In genomic region chr17:40431231-40431602, GRCh38 we compare ENCODE assay signal across 25 cellular contexts. TPM values are rescaled to one million over a fixed set of nuclear protein-coding genes. Genes with fewer than 3 reads are reported as not detected.
A peak's percentile ranks its signal among the peaks of the same experiment; 100 is the strongest.
DNase-seq lines count a peak whose midpoint lies in the region; ATAC-seq and TF ChIP-seq lines count a peak whose summit lies in the region.
"Had no signal": no experiment of that assay in that cellular context is flagged by ENCODE, and none has a peak within 500 bp of the region (broad histone marks: within the 10 kb centered on the region; RNA-seq: fewer than 3 reads in every experiment).

No MANE protein-coding gene starts in this region.

- H3K27ac ChIP-seq in neuronal stem cell (replicated peaks; ENCODE audit: low read length) (no peak overlapping the region), upper lobe of right lung (no peak overlapping the region)
- H3K27ac ChIP-seq: 22Rv1; BLaER1 treated with 17β-estradiol and CSF1 and Interleukin-3, amounts not matched to agents 10 nM and 100 nM; GM23248 had no signal

- H3K9ac ChIP-seq in neuronal stem cell (ENCODE audit: low read depth, low read length, poor library complexity) = peak overlapping the region; percentile 2
- H3K9ac ChIP-seq: BLaER1 treated with 17β-estradiol and CSF1 and Interleukin-3, amounts not matched to agents 10 nM and 100 nM; GM23248 had no signal

- H3K4me3 ChIP-seq in neuronal stem cell (ENCODE audit: low read length in 2 of 2) (no peak overlapping the region), upper lobe of right lung (no peak overlapping the region)
- H3K4me3 ChIP-seq: BLaER1 treated with 17β-estradiol and CSF1 and Interleukin-3, amounts not matched to agents 10 nM and 100 nM; GM23248 had no signal

- no peak overlapping the region for H3K4ac ChIP-seq in neuronal stem cell (ENCODE audit: low read length)

- ATAC-seq in activated CD4-positive, CD25-positive, alpha-beta regulatory T cell treated with anti-CD3 and anti-CD28 coated beads, Interleukin-2, amount 50 U/mL, for 24 hours = no peak
- ATAC-seq in upper lobe of right lung = no peak

- H3K36me3 ChIP-seq in neuronal stem cell (replicated peaks in 1 of 2; ENCODE audit: control insufficient read depth in 2 of 2, insufficient read depth in 2 of 2, low read length in 2 of 2) = no peaks in the 10 kb centered on the region
- no peaks in the 10 kb centered on the region for H3K36me3 ChIP-seq in upper lobe of right lung
- H3K36me3 ChIP-seq: BLaER1 treated with 17β-estradiol and CSF1 and Interleukin-3, amounts not matched to agents 10 nM and 100 nM had no signal

- 100% methylated on average over 1 of the region's 3 CpGs for WGBS in neuronal stem cell (ENCODE audit: extremely low coverage in 2 of 2, insufficient read length in 2 of 2, insufficient replicate concordance in 1 of 2), 2 donors

- peaks cover 0 to 3% of the 10 kb centered on the region in 2 donors for H3K4me1 ChIP-seq in neuronal stem cell (ENCODE audit: control insufficient read depth in 2 of 2, insufficient read depth in 1 of 2, low read depth in 1 of 2, low read length in 2 of 2)
- H3K4me1 ChIP-seq in upper lobe of right lung = no peaks in the 10 kb centered on the region

- no peak overlapping the region for H3K14ac ChIP-seq in neuronal stem cell (ENCODE audit: low read length)

- no peak overlapping the region for H2AFZ ChIP-seq in neuronal stem cell (ENCODE audit: low read length)
- H2AFZ ChIP-seq: GM23248 had no signal

- no peak overlapping the region for H3K4me2 ChIP-seq in neuronal stem cell (ENCODE audit: insufficient read depth, low read length, poor library complexity, severe bottlenecking)
- H3K4me2 ChIP-seq: BLaER1 treated with 17β-estradiol and CSF1 and Interleukin-3, amounts not matched to agents 10 nM and 100 nM had no signal

- H3K18ac ChIP-seq in neuronal stem cell (ENCODE audit: low read length) = no peak overlapping the region

- no peak overlapping the region for H2BK12ac ChIP-seq in neuronal stem cell (ENCODE audit: low read length)

- no peak overlapping the region for H2BK120ac ChIP-seq in neuronal stem cell (ENCODE audit: low read depth, low read length)

- H3K79me1 ChIP-seq in neuronal stem cell (ENCODE audit: low read depth, low read length) = no peaks in the 10 kb centered on the region

- no peak overlapping the region for H3K23ac ChIP-seq in neuronal stem cell (ENCODE audit: low read depth, low read length, poor library complexity)

- intact Hi-C loops in upper lobe of right lung (cut with DNase I) = no loop called here

- H2AK5ac ChIP-seq in neuronal stem cell (ENCODE audit: low read depth, low read length) = no peak overlapping the region

- no peak for TF ChIP-seq CTCF in upper lobe of right lung (IDR thresholded peaks at IDR 0.05)

- no peak overlapping the region for H4K91ac ChIP-seq in neuronal stem cell (ENCODE audit: low read depth, low read length, poor library complexity)

- peak; percentile 25 for DNase-seq in activated CD4-positive, CD25-positive, alpha-beta regulatory T cell treated with anti-CD3 and anti-CD28 coated beads, Interleukin-2, amount 50 U/mL, for 72 hours
- peak; percentile 49 for DNase-seq in activated effector memory CD4-positive, alpha-beta T cell treated with anti-CD3 and anti-CD28 coated beads, Interleukin-2, amount 50 U/mL, for 16 hours
- no peak for DNase-seq in activated effector memory CD4-positive, alpha-beta T cell treated with Interleukin-2 at 50 U/mL for 16 hours
- no peak for DNase-seq in neuronal stem cell (ENCODE audit: low spot score)
- peak; percentile 13 for DNase-seq in upper lobe of right lung
- DNase-seq in NCI-H2081 (lab: John Stamatoyannopoulos, UW) = no peak
- no peak for DNase-seq in NCI-H2029 treated with DMSO at 0.1 percent for 48 hours (lab: John Stamatoyannopoulos, UW)
- DNase-seq: Calu3; CD4-positive, alpha-beta memory T cell; DMS153; GM23248; HCEC 1CT; IMR-90; NCI-H1105; NCI-H146; NCI-H2029; NCI-H2171; NCI-H345; NCI-H524; NCI-H774; NK-92 treated with Interleukin-12 subunit alpha and Interleukin-12 subunit beta, amount 100 ng/mL, for 24 hours; SIG-M5 had no signal

- no peak overlapping the region for H2BK5ac ChIP-seq in neuronal stem cell (ENCODE audit: low read length)

- H2BK15ac ChIP-seq in neuronal stem cell (ENCODE audit: low read length) = no peak overlapping the region

- H3K9me3 ChIP-seq in neuronal stem cell (replicated peaks in 1 of 2; ENCODE audit: control insufficient read depth in 2 of 2, insufficient read depth in 1 of 2, low read depth in 1 of 2, low read length in 2 of 2) (no peaks in the 10 kb centered on the region), upper lobe of right lung (no peaks in the 10 kb centered on the region)

- H4K8ac ChIP-seq in neuronal stem cell (ENCODE audit: low read depth, low read length) = no peak overlapping the region

- peaks cover 0 to 33% (median 0%) of the 10 kb centered on the region in 3 experiments for H3K27me3 ChIP-seq in neuronal stem cell (ENCODE audit: control insufficient read depth in 3 of 3, insufficient read depth in 3 of 3, low read depth in 1 of 3, low read length in 3 of 3)
- no peaks in the 10 kb centered on the region for H3K27me3 ChIP-seq in upper lobe of right lung
- H3K27me3 ChIP-seq: BLaER1 treated with 17β-estradiol and CSF1 and Interleukin-3, amounts not matched to agents 10 nM and 100 nM had no signal

RNA-seq across cellular contexts. Expression of gene IGFBP4, which starts 12.0 kb away (rescaled TPM):
- 36.1 TPM for polyA plus RNA-seq in neuronal stem cell (2013, experiment 1 of 2)
- 34.4 TPM for polyA plus RNA-seq in neuronal stem cell (2013, experiment 2 of 2)
- total RNA-seq in upper lobe of right lung = 381 TPM

RNA-seq across cellular contexts. Expression of gene TOP2A, which starts 13.5 kb away (rescaled TPM):
- 269 TPM for polyA plus RNA-seq in neuronal stem cell (2013, experiment 1 of 2)
- 272 TPM for polyA plus RNA-seq in neuronal stem cell (2013, experiment 2 of 2)
- 3.3 TPM for total RNA-seq in upper lobe of right lung

Comparison
In these comparisons a context has a peak if more than half of its experiments do, and no peak if none do; other contexts are left out.
1. DNase-seq: peak in activated CD4-positive, CD25-positive, alpha-beta regulatory T cell treated with anti-CD3 and anti-CD28 coated beads, Interleukin-2, amount 50 U/mL, for 72 hours (single experiment), activated effector memory CD4-positive, alpha-beta T cell treated with anti-CD3 and anti-CD28 coated beads, Interleukin-2, amount 50 U/mL, for 16 hours (single experiment) and upper lobe of right lung (single experiment); none in activated effector memory CD4-positive, alpha-beta T cell treated with Interleukin-2 at 50 U/mL for 16 hours (single experiment), neuronal stem cell (single experiment), NCI-H2081 (0 of 2) and NCI-H2029 treated with DMSO at 0.1 percent for 48 hours (single experiment).